In the genomic region with DNA sequence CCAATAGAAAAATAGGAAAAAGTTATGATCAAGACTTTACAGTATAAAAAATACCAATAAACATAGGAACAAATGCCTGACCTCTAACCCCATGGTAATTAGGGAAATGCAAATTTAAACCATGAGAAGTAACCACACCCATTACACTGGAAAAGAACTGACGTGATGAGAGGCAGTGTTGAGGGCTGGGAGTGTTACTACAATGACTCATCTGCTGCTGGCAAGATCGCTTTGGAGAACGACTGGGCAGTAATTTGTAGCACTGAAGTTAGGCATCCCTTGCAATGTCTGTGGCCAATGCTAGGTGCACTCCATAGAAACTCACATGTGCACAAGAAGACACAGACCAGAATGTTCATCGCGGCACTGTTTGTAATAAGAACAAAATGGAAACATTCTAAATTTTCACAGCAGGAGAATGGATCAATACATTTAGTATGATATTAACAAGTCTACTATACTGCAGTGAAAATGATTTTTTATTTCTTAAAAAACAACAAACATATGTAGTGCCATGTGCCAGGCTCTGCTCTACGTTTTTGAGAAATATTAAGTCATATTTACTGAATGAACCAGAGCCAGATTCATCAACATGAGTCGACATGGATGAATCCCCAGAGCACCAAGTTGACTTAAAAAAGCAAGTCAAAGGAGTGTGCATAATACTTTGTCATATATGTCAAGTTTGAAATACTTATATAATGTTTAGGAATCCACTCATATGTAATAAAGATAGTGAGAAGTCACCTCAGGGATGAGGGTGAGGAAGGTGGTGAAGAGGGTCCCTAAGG, we compare ENCODE assay signal across 10 cellular contexts. TPM values are rescaled to one million over a fixed set of nuclear protein-coding genes. Genes with fewer than 3 reads are reported as not detected.
DNase-seq lines count a peak whose midpoint lies in the region; ATAC-seq and TF ChIP-seq lines count a peak whose summit lies in the region.
"Had no signal": no experiment of that assay in that cellular context is flagged by ENCODE, and none has a peak within 500 bp of the region (broad histone marks: within the 10 kb centered on the region; RNA-seq: fewer than 3 reads in every experiment).

No MANE protein-coding gene starts in this region.

- H3K4me1 ChIP-seq in A673 (ENCODE audit: insufficient read depth, low read length, poor library complexity, severe bottlenecking) (peaks cover 10% of the 10 kb centered on the region), foreskin keratinocyte (peaks cover 14% of the 10 kb centered on the region)

- intact Hi-C loops in A673 (cut with micrococcal nuclease; ENCODE audit: unreplicated experiment), result no loop called here

- H3K27ac Mint-ChIP-seq in T-helper 2 cell treated with Interferon-gamma antibody and Interleukin-4, amounts not matched to agents 5 μg/mL and 100 μg/mL, for 36 hours, result peak overlapping the region; percentile 83

- H3K27ac ChIP-seq in A673 (ENCODE audit: low read depth, low read length, poor library complexity, severe bottlenecking) (no peak overlapping the region), foreskin keratinocyte (no peak overlapping the region)

- TF ChIP-seq CTCF in A673 (conservative IDR thresholded peaks at IDR 0.05; ENCODE audit: low read depth, low read length), result no peak
- TF ChIP-seq CTCF in foreskin keratinocyte (conservative IDR thresholded peaks at IDR 0.05), result no peak

- CTCF ChIA-PET in A673 (lab: Charles Lee), result no interaction called here

- H3K36me3 ChIP-seq in A673 (ENCODE audit: insufficient read depth, low read length, poor library complexity, severe bottlenecking), result no peaks in the 10 kb centered on the region
- no peaks in the 10 kb centered on the region for H3K36me3 ChIP-seq in H7 (replicated peaks; ENCODE audit: control insufficient read depth, insufficient read depth, low read length)

- no peak overlapping the region for H3K4me3 ChIP-seq in A673 (ENCODE audit: low read depth, low read length, poor library complexity, severe bottlenecking)
- H3K4me3 ChIP-seq in H7 (ENCODE audit: insufficient read depth, low read depth, low read length), result no peak overlapping the region
- H3K4me3 ChIP-seq: GM12878 had no signal

- H3K9me3 ChIP-seq in A673 (ENCODE audit: low read depth, low read length, poor library complexity, severe bottlenecking), result no peaks in the 10 kb centered on the region

- POLR2A ChIA-PET in A673 (lab: Charles Lee; ENCODE audit: low non-redundant PET), result no interaction called here

- ATAC-seq in foreskin keratinocyte, result peak; percentile 74
- no peak for ATAC-seq in GM18873 (IDR thresholded peaks at IDR 0.05; ENCODE audit: low FRiP score, unreplicated experiment)
- no peak for ATAC-seq in GM19395 (IDR thresholded peaks at IDR 0.05; ENCODE audit: unreplicated experiment)

- H3K27me3 ChIP-seq in A673 (replicated peaks; ENCODE audit: insufficient read depth, low read depth, low read length, poor library complexity) (peaks cover 71% of the 10 kb centered on the region), H7 (ENCODE audit: control insufficient read depth, insufficient read depth, low read length) (peaks cover 11% of the 10 kb centered on the region), foreskin keratinocyte (peaks cover 14% of the 10 kb centered on the region)

- H3K36me3 Mint-ChIP-seq in T-helper 2 cell treated with Interferon-gamma antibody and Interleukin-4, amounts not matched to agents 5 μg/mL and 100 μg/mL, for 36 hours (ENCODE audit: low read depth), result no peaks in the 10 kb centered on the region

- H3K9me3 Mint-ChIP-seq in T-helper 2 cell treated with Interferon-gamma antibody and Interleukin-4, amounts not matched to agents 5 μg/mL and 100 μg/mL, for 36 hours, result no peaks in the 10 kb centered on the region

- BruUV-seq in A673 (replicated peaks; lab: Mats Ljungman, UMichigan), result no TSS peak

- H3K27me3 Mint-ChIP-seq in T-helper 2 cell treated with Interferon-gamma antibody and Interleukin-4, amounts not matched to agents 5 μg/mL and 100 μg/mL, for 36 hours (ENCODE audit: low read depth), result peaks cover 15% of the 10 kb centered on the region

- DNase-seq in A673 (ENCODE audit: low spot score) (peak; percentile 43), H7 (peak; percentile 57), foreskin keratinocyte (peak; percentile 41 to 65), NCI-H1436 (lab: John Stamatoyannopoulos, UW) (no peak)
- peak; percentile 58 for DNase-seq in T-helper 2 cell treated with Interferon-gamma antibody and Interleukin-4, amounts not matched to agents 5 μg/mL and 100 μg/mL, for 36 hours (ENCODE audit: low spot score)
- no peak for DNase-seq in effector CD4-positive, alpha-beta T cell

- peak overlapping the region; percentile 73 for H3K4me3 Mint-ChIP-seq in T-helper 2 cell treated with Interferon-gamma antibody and Interleukin-4, amounts not matched to agents 5 μg/mL and 100 μg/mL, for 36 hours

- peaks cover 19% of the 10 kb centered on the region for H3K4me1 Mint-ChIP-seq in T-helper 2 cell treated with Interferon-gamma antibody and Interleukin-4, amounts not matched to agents 5 μg/mL and 100 μg/mL, for 36 hours (ENCODE audit: low read depth)

RNA-seq across cellular contexts. Expression of a gene that starts 37.6 kb away (rescaled TPM):
- 15.6 and 19.4 TPM in 2 replicates for total RNA-seq in A673 (2021)
- total RNA-seq in H7 (2014; rRNA removed; shearing (Covaris generic)), result 8.4 and 11.1 TPM in 2 replicates
- 5.2 and 10.8 TPM in 2 replicates for total RNA-seq in foreskin keratinocyte
- polyA plus RNA-seq in foreskin keratinocyte, result 4.3 and 6.5 TPM in 2 replicates
- total RNA-seq: activated CD8-positive, alpha-beta memory T cell treated with anti-CD3 and anti-CD28 coated beads for 36 hours; GM12878 had no signal

Comparison
In these comparisons a context has a peak if more than half of its experiments do, and no peak if none do; other contexts are left out.
1. DNase-seq: peak in A673 (single experiment), H7 (single experiment), T-helper 2 cell treated with Interferon-gamma antibody and Interleukin-4, amounts not matched to agents 5 μg/mL and 100 μg/mL, for 36 hours (single experiment) and foreskin keratinocyte (2 of 2); none in NCI-H1436 (single experiment) and effector CD4-positive, alpha-beta T cell (single experiment).